1 cellular context compared by ENCODE assay signal in genomic region chr17:43456661-43457361, GRCh38.
TF ChIP-seq lines count a peak whose summit lies in the region.

No MANE protein-coding gene starts in this region.

TF ChIP-seq in HepG2, 621 proteins besides CTCF, POLR2A, EP300 and RAD21 (continued from another document and continues in another):
- TF ChIP-seq ZNF746 (CRISPR knock-in tag; IDR thresholded peaks at IDR 0.05) (peak; percentile 89), ZBTB40 (IDR thresholded peaks at IDR 0.05) (no peak), ZBTB40 (CRISPR knock-in tag; IDR thresholded peaks at IDR 0.05) (peak; percentile 81; the same call in 1 of the 2 replicates), ZHX2 (IDR thresholded peaks at IDR 0.05; ENCODE audit: low read depth) (no peak), ZHX2 (CRISPR knock-in tag; IDR thresholded peaks at IDR 0.05; ENCODE audit: borderline replicate concordance) (no peak; the same call in 1 of the 2 replicates), ZNF124 (CRISPR knock-in tag; IDR thresholded peaks at IDR 0.05) (0 out of 2 replicates have a peak, but pooled peaks have one; percentile 38), KLF13 (CRISPR knock-in tag; IDR thresholded peaks at IDR 0.05) (no peak), ONECUT2 (CRISPR knock-in tag; IDR thresholded peaks at IDR 0.05) (peak; percentile 75), DPF2 (CRISPR knock-in tag; IDR thresholded peaks at IDR 0.05; ENCODE audit: borderline replicate concordance, low read depth) (peak; percentile 94), TAF15 (IDR thresholded peaks at IDR 0.05; ENCODE audit: low read depth, low read length, poor library complexity, severe bottlenecking) (no peak), RNF219 (CRISPR knock-in tag; IDR thresholded peaks at IDR 0.05) (peak; percentile 73; the same call in 1 of the 2 replicates), ZNF136 (CRISPR knock-in tag; IDR thresholded peaks at IDR 0.05; ENCODE audit: low read depth) (peak; percentile 49; the same call in 1 of the 2 replicates), AGO2 (optimal IDR thresholded peaks at IDR 0.05; ENCODE audit: low read depth, low read length) (no peak), E2F1 (CRISPR knock-in tag; IDR thresholded peaks at IDR 0.05) (no peak; the same call in 1 of the 2 replicates), GABPA (IDR thresholded peaks at IDR 0.05; ENCODE audit: low read depth, low read length) (no peak), GABPA (CRISPR knock-in tag; IDR thresholded peaks at IDR 0.05; ENCODE audit: low read depth) (peak; percentile 87), ZNF761 (CRISPR knock-in tag; conservative IDR thresholded peaks at IDR 0.05) (peak; percentile 87), ZBTB38 (CRISPR knock-in tag; IDR thresholded peaks at IDR 0.05) (peak; percentile 89), AGO1 (IDR thresholded peaks at IDR 0.05; ENCODE audit: low read depth, low read length, poor library complexity, severe bottlenecking) (no peak), ATF6 (CRISPR knock-in tag; conservative IDR thresholded peaks at IDR 0.05) (no peak), FOXP1 (IDR thresholded peaks at IDR 0.05) (peak; percentile 60; the same call in 1 of the 2 replicates), FOXP1 (CRISPR knock-in tag; IDR thresholded peaks at IDR 0.05) (peak; percentile 97), SMAD3 (CRISPR knock-in tag; IDR thresholded peaks at IDR 0.05) (peak; percentile 94), ZBTB46 (CRISPR knock-in tag; IDR thresholded peaks at IDR 0.05; ENCODE audit: borderline replicate concordance) (no peak), GLMP (CRISPR knock-in tag; IDR thresholded peaks at IDR 0.05; ENCODE audit: borderline replicate concordance) (no peak), ZNF329 (CRISPR knock-in tag; IDR thresholded peaks at IDR 0.05; ENCODE audit: low read depth) (no peak), SOX5 (CRISPR knock-in tag; IDR thresholded peaks at IDR 0.05; ENCODE audit: borderline replicate concordance) (peak; percentile 98), ZNF335 (CRISPR knock-in tag; IDR thresholded peaks at IDR 0.05) (peak; percentile 75; the same call in 1 of the 2 replicates), DRAP1 (CRISPR knock-in tag; IDR thresholded peaks at IDR 0.05) (peak; percentile 83), TBP (CRISPR knock-in tag; IDR thresholded peaks at IDR 0.05) (no peak), ZNF790 (CRISPR knock-in tag; IDR thresholded peaks at IDR 0.05; ENCODE audit: borderline replicate concordance) (0 out of 2 replicates have a peak, but pooled peaks have one; percentile 38), GATA4 (IDR thresholded peaks at IDR 0.05; ENCODE audit: borderline replicate concordance, low read depth) (peak; percentile 87), RELA (CRISPR knock-in tag; IDR thresholded peaks at IDR 0.05) (no peak), ELF1 (CRISPR knock-in tag; IDR thresholded peaks at IDR 0.05) (peak; percentile 92), ZNF17 (CRISPR knock-in tag; IDR thresholded peaks at IDR 0.05) (no peak)
